ENCODE assay signal across 30 cellular contexts in the genomic region with DNA sequence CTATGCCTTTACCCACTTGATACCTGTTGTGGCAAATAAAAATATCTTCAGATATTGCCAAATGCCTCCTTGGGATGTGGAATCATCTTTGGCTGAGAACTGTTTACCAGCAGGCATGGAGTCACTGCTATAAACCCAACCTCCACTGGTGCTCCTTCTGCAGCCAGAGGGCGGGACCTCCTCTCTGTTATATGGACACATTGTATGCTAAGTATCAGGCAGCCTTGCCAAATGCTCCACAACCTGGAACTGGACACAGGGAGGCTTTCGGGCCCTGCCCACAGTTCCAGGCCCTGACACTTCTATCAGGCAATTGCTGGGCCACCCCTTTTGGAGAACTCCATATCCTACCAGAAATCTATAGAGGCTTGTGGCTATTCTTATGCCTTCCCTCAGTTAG.
DNase-seq lines count a peak whose midpoint lies in the region; ATAC-seq, FAIRE-seq and TF ChIP-seq lines count a peak whose summit lies in the region.
"Had no signal": no experiment of that assay in that cellular context is flagged by ENCODE, and none has a peak within 500 bp of the region (broad histone marks: within the 10 kb centered on the region; RNA-seq: fewer than 3 reads in every experiment).

No MANE protein-coding gene starts in this region.

- H4K20me1 ChIP-seq in HepG2 (ENCODE audit: insufficient read depth, low read length) = no peaks in the 10 kb centered on the region
- no peaks in the 10 kb centered on the region for H4K20me1 ChIP-seq in PC-3 (ENCODE audit: low read length)
- H4K20me1 ChIP-seq: BLaER1 had no signal

- CTCF ChIA-PET in HepG2 (lab: Yijun Ruan, JAX; ENCODE audit: low intra/inter-chr PET ratio, low total read pairs) (no interaction called here), PC-3 (lab: Charles Lee) (no interaction called here)

- TF ChIP-seq POLR2A in HepG2 (IDR thresholded peaks at IDR 0.05; ENCODE audit: insufficient read depth in 1 of 2, low read depth in 2 of 2, low read length in 2 of 2) (no peak), right lobe of liver (IDR thresholded peaks at IDR 0.05) (no peak), esophagus muscularis mucosa (IDR thresholded peaks at IDR 0.05; ENCODE audit: low read depth) (no peak), testis (IDR thresholded peaks at IDR 0.05) (no peak)

- no peak for TF ChIP-seq EP300 in HepG2 (IDR thresholded peaks at IDR 0.05; ENCODE audit: low read depth in 2 of 2, low read length in 2 of 2)
- TF ChIP-seq EP300 in HepG2 (CRISPR knock-in tag; IDR thresholded peaks at IDR 0.05; ENCODE audit: borderline replicate concordance) = no peak
- no peak for TF ChIP-seq EP300 in esophagus muscularis mucosa (IDR thresholded peaks at IDR 0.05)

- no peaks in the 10 kb centered on the region for H3K36me3 Mint-ChIP-seq in mesothelial cell of epicardium
- H3K36me3 Mint-ChIP-seq: activated naive CD4-positive, alpha-beta T cell treated with anti-CD3 and anti-CD28 coated beads, Interleukin-2, amount 50 U/mL, for 72 hours; natural killer cell; WTC11 had no signal

- H3K4me3 ChIP-seq in HepG2 (replicated peaks in 1 of 3; ENCODE audit: insufficient read depth in 1 of 3, low read depth in 2 of 3, low read length in 3 of 3) (no peak overlapping the region), right lobe of liver (no peak overlapping the region), PC-3 (ENCODE audit: low read length) (no peak overlapping the region), esophagus muscularis mucosa (no peak overlapping the region), testis (no peak overlapping the region)
- H3K4me3 ChIP-seq: BLaER1, K562, spleen had no signal

- H3F3A ChIP-seq in PC-3 (ENCODE audit: low read length, unreplicated experiment) = peaks cover 19% of the 10 kb centered on the region

- H3K27me3 ChIP-seq in HepG2 (ENCODE audit: control insufficient read depth in 1 of 2, insufficient read depth in 2 of 2, low read length in 2 of 2) (no peaks in the 10 kb centered on the region), right lobe of liver (no peaks in the 10 kb centered on the region), PC-3 (ENCODE audit: low read length) (no peaks in the 10 kb centered on the region), esophagus muscularis mucosa (no peaks in the 10 kb centered on the region), testis (no peaks in the 10 kb centered on the region)
- H3K27me3 ChIP-seq: BLaER1 had no signal

- TF ChIP-seq CTCF in HepG2 (CRISPR knock-in tag; IDR thresholded peaks at IDR 0.05) = no peak; the same call in 1 of the 2 replicates
- TF ChIP-seq CTCF in right lobe of liver (IDR thresholded peaks at IDR 0.05) = no peak
- TF ChIP-seq CTCF in PC-3 (conservative IDR thresholded peaks at IDR 0.05; ENCODE audit: low read depth, low read length) = no peak
- no peak for TF ChIP-seq CTCF in esophagus muscularis mucosa (IDR thresholded peaks at IDR 0.05)
- TF ChIP-seq CTCF in testis (IDR thresholded peaks at IDR 0.05) = no peak
- no peak for TF ChIP-seq CTCF in mesothelial cell of epicardium (IDR thresholded peaks at IDR 0.05; ENCODE audit: unreplicated experiment)
- TF ChIP-seq CTCF in D721Med (IDR thresholded peaks at IDR 0.05; ENCODE audit: insufficient read depth, missing control alignments) = no peak

- H3K27ac Mint-ChIP-seq in mesothelial cell of epicardium = no peak overlapping the region
- H3K27ac Mint-ChIP-seq: activated naive CD4-positive, alpha-beta T cell treated with anti-CD3 and anti-CD28 coated beads, Interleukin-2, amount 50 U/mL, for 72 hours; activated T-helper 2 cell treated with anti-CD3 and anti-CD28 coated beads, Interferon-gamma antibody, Interleukin-2, Interleukin-4, amounts not matched to agents 10 μg/mL and 5 μg/mL and 100 μg/mL, durations not matched to agents 14 hours and 24 hours and 36 hours; natural killer cell; WTC11 had no signal

- H3K36me3 ChIP-seq in HepG2 (replicated peaks in 1 of 2; ENCODE audit: control insufficient read depth in 1 of 2, insufficient read depth in 2 of 2, low read length in 2 of 2) (no peaks in the 10 kb centered on the region), right lobe of liver (no peaks in the 10 kb centered on the region), PC-3 (ENCODE audit: low read depth, low read length) (no peaks in the 10 kb centered on the region), esophagus muscularis mucosa (no peaks in the 10 kb centered on the region), testis (ENCODE audit: low read depth, missing control alignments) (no peaks in the 10 kb centered on the region)
- H3K36me3 ChIP-seq: BLaER1, spleen had no signal

- no peaks in the 10 kb centered on the region for H3K9me3 ChIP-seq in HepG2 (ENCODE audit: low read length)
- no peaks in the 10 kb centered on the region for H3K9me3 ChIP-seq in right lobe of liver
- H3K9me3 ChIP-seq in PC-3 (ENCODE audit: low read length) = no peaks in the 10 kb centered on the region
- H3K9me3 ChIP-seq in esophagus muscularis mucosa = no peaks in the 10 kb centered on the region
- no peaks in the 10 kb centered on the region for H3K9me3 ChIP-seq in testis
- H3K9me3 ChIP-seq: BLaER1, spleen had no signal

- ATAC-seq in HepG2 (peak; percentile 28; the same call in 1 of the 3 replicates), right lobe of liver (no peak), PC-3 (peak; percentile 32)
- ATAC-seq: activated naive CD4-positive, alpha-beta T cell treated with anti-CD3 and anti-CD28 coated beads, Interleukin-2, amount 50 U/mL, for 72 hours; K562; natural killer cell; WTC11 had no signal

- no peak for TF ChIP-seq RAD21 in HepG2 (CRISPR knock-in tag; IDR thresholded peaks at IDR 0.05)

- FAIRE-seq in HepG2 (lab: Jason Lieb, UNC) (no peak), D721Med (lab: Jason Lieb, UNC) (no peak)
- FAIRE-seq: GM19239, K562 had no signal

- H2AFZ ChIP-seq in HepG2 (ENCODE audit: low read length) = no peak overlapping the region
- peak overlapping the region; percentile 15; the same call in 1 of the 2 replicates for H2AFZ ChIP-seq in PC-3 (ENCODE audit: low read length)

- no TSS peak for BruUV-seq in HepG2 (replicated peaks; lab: Mats Ljungman, UMichigan)
- no TSS peak for BruUV-seq in PC-3 (replicated peaks; lab: Mats Ljungman, UMichigan)

- no peaks in the 10 kb centered on the region for H3K4me1 ChIP-seq in HepG2 (ENCODE audit: insufficient read depth, low read length)
- H3K4me1 ChIP-seq in right lobe of liver = no peaks in the 10 kb centered on the region
- H3K4me1 ChIP-seq in PC-3 (ENCODE audit: insufficient read depth, low read length) = peaks cover 45% of the 10 kb centered on the region
- peaks cover 0 to 17% (median 16%) of the 10 kb centered on the region in 4 donors for H3K4me1 ChIP-seq in esophagus muscularis mucosa
- no peaks in the 10 kb centered on the region for H3K4me1 ChIP-seq in testis
- H3K4me1 ChIP-seq: BLaER1 had no signal

- no peaks in the 10 kb centered on the region for H3K9me3 Mint-ChIP-seq in mesothelial cell of epicardium
- H3K9me3 Mint-ChIP-seq: activated naive CD4-positive, alpha-beta T cell treated with anti-CD3 and anti-CD28 coated beads, Interleukin-2, amount 50 U/mL, for 72 hours; activated T-helper 2 cell treated with anti-CD3 and anti-CD28 coated beads, Interferon-gamma antibody, Interleukin-2, Interleukin-4, amounts not matched to agents 10 μg/mL and 5 μg/mL and 100 μg/mL, durations not matched to agents 14 hours and 24 hours and 36 hours; natural killer cell had no signal

- in situ Hi-C loops in HepG2 (cut with HindIII; ENCODE audit: extremely low pct_ligation_motif_present, low pct_unique_long_range_greater_than_20kb) = no loop called here

- H3K9ac ChIP-seq in HepG2 (ENCODE audit: insufficient read depth, low read depth, low read length) (no peak overlapping the region), PC-3 (ENCODE audit: low read length) (peak overlapping the region; percentile 68)
- H3K9ac ChIP-seq: BLaER1 had no signal

- H3K4me3 Mint-ChIP-seq in mesothelial cell of epicardium = no peak overlapping the region
- H3K4me3 Mint-ChIP-seq: natural killer cell, WTC11 had no signal

- peaks cover 16% of the 10 kb centered on the region for H3K4me1 Mint-ChIP-seq in mesothelial cell of epicardium
- H3K4me1 Mint-ChIP-seq: natural killer cell had no signal

- H3K79me2 ChIP-seq in HepG2 (ENCODE audit: insufficient read depth, low read length) (no peaks in the 10 kb centered on the region), PC-3 (ENCODE audit: low read length) (no peaks in the 10 kb centered on the region)

- no peaks in the 10 kb centered on the region for H3K27me3 Mint-ChIP-seq in mesothelial cell of epicardium (ENCODE audit: low read depth)

- WGBS in HepG2 (ENCODE audit: low lambda C conversion rate) = 0% methylated on average over 1 of the region's 2 CpGs
- WGBS in right lobe of liver (ENCODE audit: insufficient coverage, low coverage, low lambda C conversion rate, missing lambda C conversion rate) = no CpG with 5 or more reads among the region's 2 CpGs
- whole genome bisulfite sequencing in esophagus muscularis mucosa = 100% methylated on average over 2 of the region's 2 CpGs
- 74 to 83% methylated on average over 2 of the region's 2 CpGs for WGBS in testis, 2 donors

- H3K4me2 ChIP-seq in HepG2 (ENCODE audit: low read depth, low read length) = no peak overlapping the region
- peak overlapping the region; percentile 73; the same call in 1 of the 2 replicates for H3K4me2 ChIP-seq in PC-3 (ENCODE audit: low read length)
- H3K4me2 ChIP-seq: BLaER1 had no signal

- intact Hi-C loops in HepG2 (cut with micrococcal nuclease; ENCODE audit: unreplicated experiment) (no loop called here), right lobe of liver (cut with DNase I) (no loop called here), PC-3 (cut with micrococcal nuclease) (loop anchor here (5.0 to 10.0 kb wide), 2 partner anchors 144 to 334 kb away; no protein-coding TSS in a partner anchor), esophagus muscularis mucosa (cut with DNase I) (no loop called here), testis (cut with DNase I; ENCODE audit: low total_unique reads) (no loop called here)

- POLR2A ChIA-PET in HepG2 (lab: Yijun Ruan, JAX) = no interaction called here
- POLR2A ChIA-PET in PC-3 (lab: Charles Lee; ENCODE audit: unreplicated experiment) = interaction anchor here (0.6 kb wide), 1 partner anchor 43 kb away, joined by 3 read pairs; no protein-coding TSS in a partner anchor

- no peaks in the 10 kb centered on the region for H3K9me2 ChIP-seq in PC-3 (replicated peaks; ENCODE audit: low read length)

- DNase-seq in HepG2 (ENCODE audit: low spot score) (no peak), right lobe of liver (no peak), PC-3 (peak; percentile 67), esophagus muscularis mucosa (ENCODE audit: extremely low spot score) (peak; percentile 72), testis (peak; percentile 92), mesothelial cell of epicardium (ENCODE audit: low spot score in 2 of 2, unreplicated experiment in 2 of 2) (no peak), mucosa of gallbladder (ENCODE audit: low spot score) (no peak), D721Med (ENCODE audit: insufficient read length, low spot score) (no peak)
- DNase-seq: activated CD4-positive, alpha-beta T cell treated with anti-CD3 and anti-CD28 coated beads, Interleukin-2, amount 50 U/mL, for 4 hours; activated CD8-positive, alpha-beta memory T cell treated with anti-CD3 and anti-CD28 coated beads, Interleukin-2, amount 50 U/mL, for 4 hours; anterior cingulate cortex; Calu3; central memory CD4-positive, alpha-beta T cell; dermis blood vessel endothelial cell; midbrain; MV-4-11; natural killer cell; NCI-H1694; NCI-H2171 treated with DMSO at 0.1 percent for 48 hours; NCI-H526; RPMI8226; spleen; stimulated activated CD4-positive, alpha-beta T cell treated with anti-CD3 and anti-CD28 coated beads, Interleukin-4, amount 100 ng/mL, for 24 hours; stimulated activated naive CD4-positive, alpha-beta T cell had no signal

- H3K27ac ChIP-seq in HepG2 (ENCODE audit: extremely low read length, insufficient read depth, low read length) (no peak overlapping the region), right lobe of liver (no peak overlapping the region), PC-3 (ENCODE audit: low read length) (peak overlapping the region; percentile 95), esophagus muscularis mucosa (replicated peaks in 1 of 4) (no peak overlapping the region), testis (no peak overlapping the region)
- H3K27ac ChIP-seq: BLaER1, spleen had no signal

Comparison
In these comparisons a context has a peak if more than half of its experiments do, and no peak if none do; other contexts are left out.
1. ATAC-seq: peak in HepG2 (single experiment) and PC-3 (single experiment); none in right lobe of liver (0 of 4).
2. DNase-seq: peak in PC-3 (single experiment), esophagus muscularis mucosa (single experiment) and testis (single experiment); none in HepG2 (single experiment), right lobe of liver (0 of 3), mesothelial cell of epicardium (0 of 2), mucosa of gallbladder (single experiment) and D721Med (single experiment).